ENCODE assay signal across 8 cellular contexts in the genomic region with DNA sequence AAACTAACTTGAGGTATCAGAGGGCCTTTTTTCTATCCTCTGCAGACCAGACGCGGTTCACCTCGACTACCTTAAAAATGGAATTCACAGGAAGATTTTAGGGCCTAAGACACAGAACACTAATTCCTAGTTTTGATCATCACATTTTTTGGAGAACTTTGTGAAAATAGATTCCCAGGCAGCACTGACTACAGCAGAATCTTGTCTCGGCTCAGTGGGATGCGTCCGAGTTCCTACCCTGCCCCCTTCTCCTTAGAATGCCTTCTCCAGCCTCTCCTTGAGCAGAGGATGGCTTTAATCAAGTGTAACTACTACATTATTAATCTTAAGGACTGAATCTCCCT. TPM values are rescaled to one million over a fixed set of nuclear protein-coding genes. Genes with fewer than 3 reads are reported as not detected.
DNase-seq lines count a peak whose midpoint lies in the region; TF ChIP-seq lines count a peak whose summit lies in the region.

No MANE protein-coding gene starts in this region.

- CTCF ChIA-PET in BJ (lab: Yijun Ruan, JAX): no interaction called here

- H3K27me3 ChIP-seq in BJ (ENCODE audit: control insufficient read depth, insufficient read depth, low read length) (no peaks in the 10 kb centered on the region), MM.1S (replicated peaks; ENCODE audit: insufficient read depth, low read length) (0 out of 2 replicates have a peak, but pooled peaks cover 5% of the 10 kb centered on the region), duodenal mucosa (ENCODE audit: control insufficient read depth in 1 of 2, insufficient read depth in 2 of 2, low read length in 2 of 2) (no peaks in the 10 kb centered on the region), neural cell (ENCODE audit: insufficient read depth, low read depth, low read length) (peaks cover 18% of the 10 kb centered on the region)

- no peak for TF ChIP-seq CTCF in BJ (IDR thresholded peaks at IDR 0.05; ENCODE audit: insufficient read depth, low read depth, low read length)
- no peak for TF ChIP-seq CTCF in MM.1S (IDR thresholded peaks at IDR 0.05; ENCODE audit: low read length)
- no peak for TF ChIP-seq CTCF in neural cell (IDR thresholded peaks at IDR 0.05; ENCODE audit: poor library complexity, severe bottlenecking)

- H3K4me3 ChIP-seq in BJ (ENCODE audit: low read depth, low read length): peak overlapping the region; percentile 68
- H3K4me3 ChIP-seq in MM.1S (ENCODE audit: low read length): peak overlapping the region; percentile 91
- H3K4me3 ChIP-seq in duodenal mucosa (ENCODE audit: low read depth in 1 of 2, low read length in 2 of 2): peak overlapping the region; percentile 87 to 91
- peak overlapping the region; percentile 54 for H3K4me3 ChIP-seq in neural cell (ENCODE audit: low read length)

- H3K9me3 ChIP-seq in MM.1S (replicated peaks; ENCODE audit: insufficient read depth, low read length) (no peaks in the 10 kb centered on the region), duodenal mucosa (ENCODE audit: control insufficient read depth in 1 of 2, low read length in 2 of 2) (no peaks in the 10 kb centered on the region), neural cell (ENCODE audit: low read length) (peaks cover 6% of the 10 kb centered on the region)

- H3K27ac ChIP-seq in MM.1S (ENCODE audit: low read length): peak overlapping the region; percentile 79; the same call in 1 of the 2 replicates
- peak overlapping the region; percentile 65 for H3K27ac ChIP-seq in duodenal mucosa (ENCODE audit: low read depth, low read length)
- no peak overlapping the region for H3K27ac ChIP-seq in neural cell (ENCODE audit: low read length)

- H3K4me1 ChIP-seq in MM.1S (ENCODE audit: low read length): 0 out of 2 replicates have a peak, but pooled peaks cover 3% of the 10 kb centered on the region
- H3K4me1 ChIP-seq in duodenal mucosa (ENCODE audit: control insufficient read depth in 1 of 2, insufficient read depth in 2 of 2, low read length in 2 of 2): peaks cover 0 to 8% of the 10 kb centered on the region in 2 donors

- peak overlapping the region; percentile 77 for H2AFZ ChIP-seq in MM.1S (ENCODE audit: low read length)
- H2AFZ ChIP-seq in neural cell (ENCODE audit: low read depth, low read length): no peak overlapping the region

- H3F3A ChIP-seq in MM.1S (ENCODE audit: insufficient read depth, low read length): peaks cover 54% of the 10 kb centered on the region
- H3F3A ChIP-seq in neural cell (ENCODE audit: insufficient read depth, low read length, poor library complexity, severe bottlenecking): no peaks in the 10 kb centered on the region

- DNase-seq in BJ (ENCODE audit: low read depth): no peak
- DNase-seq in MM.1S: no peak
- no peak for DNase-seq in dermis blood vessel endothelial cell
- no peak for DNase-seq in SIG-M5 (lab: John Stamatoyannopoulos, UW)
- no peak for DNase-seq in superior temporal gyrus (ENCODE audit: extremely low spot score)
- no peak for DNase-seq in KG1 (lab: John Stamatoyannopoulos, UW)

- no peaks in the 10 kb centered on the region for H3K79me2 ChIP-seq in MM.1S (ENCODE audit: low read length)
- no peaks in the 10 kb centered on the region for H3K79me2 ChIP-seq in neural cell (replicated peaks; ENCODE audit: insufficient read depth, low read length)

- H3K9ac ChIP-seq in MM.1S (ENCODE audit: low read length): peak overlapping the region; percentile 85; the same call in 1 of the 2 replicates
- H3K9ac ChIP-seq in duodenal mucosa (ENCODE audit: low read depth in 1 of 2, low read length in 2 of 2): peak overlapping the region in 1 of 2 donors; percentile 95
- no peak overlapping the region for H3K9ac ChIP-seq in neural cell (ENCODE audit: low read length)

- H4K20me1 ChIP-seq in MM.1S (ENCODE audit: insufficient read depth, low read length) (no peaks in the 10 kb centered on the region), neural cell (ENCODE audit: insufficient read depth) (no peaks in the 10 kb centered on the region)

- no peaks in the 10 kb centered on the region for H3K36me3 ChIP-seq in BJ (ENCODE audit: control insufficient read depth, insufficient read depth, low read length)
- no peaks in the 10 kb centered on the region for H3K36me3 ChIP-seq in MM.1S (replicated peaks; ENCODE audit: insufficient read depth, low read length)
- no peaks in the 10 kb centered on the region for H3K36me3 ChIP-seq in duodenal mucosa (ENCODE audit: control insufficient read depth in 1 of 2, insufficient read depth in 2 of 2, low read length in 2 of 2)
- no peaks in the 10 kb centered on the region for H3K36me3 ChIP-seq in neural cell (ENCODE audit: insufficient read depth, low read length)

- TF ChIP-seq RAD21 in neural cell (conservative IDR thresholded peaks at IDR 0.05): no peak

- POLR2A ChIA-PET in BJ (lab: Charles Lee): no interaction called here

- H3K4me2 ChIP-seq in MM.1S (ENCODE audit: low read depth, low read length) (peak overlapping the region; percentile 83), neural cell (ENCODE audit: low read length) (no peak overlapping the region)

- no peak for TF ChIP-seq EP300 in neural cell (conservative IDR thresholded peaks at IDR 0.05; ENCODE audit: poor library complexity, severe bottlenecking)

- no peaks in the 10 kb centered on the region for H3K9me2 ChIP-seq in MM.1S (replicated peaks; ENCODE audit: insufficient read depth, low read length)
- H3K9me2 ChIP-seq in neural cell (ENCODE audit: insufficient read depth, low read length): no peaks in the 10 kb centered on the region

TF ChIP-seq in neural cell, 6 proteins besides CTCF, POLR2A, EP300 and RAD21:
- no peak for TF ChIP-seq POLR2AphosphoS5 (IDR thresholded peaks at IDR 0.05)
- no peak for TF ChIP-seq MXI1 (conservative IDR thresholded peaks at IDR 0.05; ENCODE audit: poor library complexity, severe bottlenecking)
- TF ChIP-seq SMC3 (conservative IDR thresholded peaks at IDR 0.05; ENCODE audit: poor library complexity): no peak
- TF ChIP-seq REST (IDR thresholded peaks at IDR 0.05; ENCODE audit: borderline replicate concordance): no peak
- TF ChIP-seq EZH2 (IDR thresholded peaks at IDR 0.05; ENCODE audit: borderline replicate concordance, insufficient read depth, low read length, poor library complexity, severe bottlenecking): no peak
- no peak for TF ChIP-seq TAF1 (IDR thresholded peaks at IDR 0.05; ENCODE audit: low read depth)
TF ChIP-seq in neural cell: peak in this region for 0.

RNA-seq across cellular contexts. Expression of gene TERC, which starts 0.4 kb away (rescaled TPM):
- polyA plus RNA-seq in BJ (2011; rRNA removed): 0.18 TPM in 1 of 2 replicates, not detected in the other
- polyA minus RNA-seq in BJ (2011; rRNA and poly(A)+ RNA removed): 55.0 and 73.1 TPM in 2 replicates
- polyA plus RNA-seq in neural cell: not detected in 2 replicates
- polyA minus RNA-seq in neural cell: 22.9 and 28.0 TPM in 2 replicates
- 36.1 and 446 TPM in 2 replicates for total RNA-seq in dermis blood vessel endothelial cell

RNA-seq across cellular contexts. Expression of gene ACTRT3, which starts 4.1 kb away (rescaled TPM):
- 2.3 and 2.9 TPM in 2 replicates for polyA plus RNA-seq in BJ (2011; rRNA removed)
- 0.98 and 1.5 TPM in 2 replicates for polyA minus RNA-seq in BJ (2011; rRNA and poly(A)+ RNA removed)
- polyA plus RNA-seq in neural cell: not detected in 2 replicates
- 0.24 TPM in 1 of 2 replicates, not detected in the other for polyA minus RNA-seq in neural cell
- 3.6 and 4.7 TPM in 2 replicates for total RNA-seq in dermis blood vessel endothelial cell

RNA-seq across cellular contexts. Expression of gene MYNN, which starts 7.9 kb away (rescaled TPM):
- polyA plus RNA-seq in BJ (2011; rRNA removed) (10.1 and 17.1 TPM in 2 replicates), neural cell (27.0 and 28.1 TPM in 2 replicates)
- polyA minus RNA-seq in BJ (2011; rRNA and poly(A)+ RNA removed): 5.6 and 7.8 TPM in 2 replicates
- polyA minus RNA-seq in neural cell: 50.2 and 50.6 TPM in 2 replicates
- 20.1 and 26.9 TPM in 2 replicates for total RNA-seq in dermis blood vessel endothelial cell

RNA-seq across cellular contexts. Expression of gene LRRIQ4, which starts 47.4 kb away (rescaled TPM):
- not detected in 2 replicates for polyA plus RNA-seq in BJ (2011; rRNA removed)
- polyA minus RNA-seq in BJ (2011; rRNA and poly(A)+ RNA removed): not detected in 2 replicates
- polyA plus RNA-seq in neural cell: not detected in 2 replicates
- polyA minus RNA-seq in neural cell: not detected in 2 replicates
- total RNA-seq in dermis blood vessel endothelial cell: not detected in 2 replicates

RNA-seq across cellular contexts. Expression of gene LRRC34, which starts 47.5 kb away (rescaled TPM):
- polyA plus RNA-seq in BJ (2011; rRNA removed): 1.6 and 2.5 TPM in 2 replicates
- polyA minus RNA-seq in BJ (2011; rRNA and poly(A)+ RNA removed): 0.82 and 1.8 TPM in 2 replicates
- 1.1 TPM in 1 of 2 replicates, not detected in the other for polyA plus RNA-seq in neural cell
- 0.97 and 1.4 TPM in 2 replicates for polyA minus RNA-seq in neural cell
- 0.34 and 1.9 TPM in 2 replicates for total RNA-seq in dermis blood vessel endothelial cell
